In genomic region chr10:118734477-118734876, GRCh38 we compare ENCODE assay signal across 13 cellular contexts. TPM values are rescaled to one million over a fixed set of nuclear protein-coding genes. Genes with fewer than 3 reads are reported as not detected.
DNase-seq lines count a peak whose midpoint lies in the region; ATAC-seq and TF ChIP-seq lines count a peak whose summit lies in the region.
"Had no signal": no experiment of that assay in that cellular context is flagged by ENCODE, and none has a peak within 500 bp of the region (broad histone marks: within the 10 kb centered on the region; RNA-seq: fewer than 3 reads in every experiment).

No MANE protein-coding gene starts in this region.

- ATAC-seq in Right ventricle myocardium superior (ENCODE audit: poor library complexity) = no peak
- no peak for ATAC-seq in HG03378 (IDR thresholded peaks at IDR 0.05; ENCODE audit: unreplicated experiment)

- intact Hi-C loops in Right ventricle myocardium superior (cut with DNase I) = no loop called here

- no peak overlapping the region for H3K27ac ChIP-seq in cardiac muscle cell
- H3K27ac ChIP-seq in OCI-LY3 (ENCODE audit: low read length) = no peak overlapping the region
- no peak overlapping the region for H3K27ac ChIP-seq in fibroblast of lung (ENCODE audit: insufficient read depth, low read length)
- H3K27ac ChIP-seq: tibial artery had no signal

- H3K9me3 ChIP-seq in cardiac muscle cell (ENCODE audit: low read depth) (no peaks in the 10 kb centered on the region), OCI-LY3 (ENCODE audit: insufficient read depth, low read length) (no peaks in the 10 kb centered on the region), fibroblast of lung (ENCODE audit: control insufficient read depth, insufficient read depth, low read depth, low read length) (no peaks in the 10 kb centered on the region)
- H3K9me3 ChIP-seq: tibial artery had no signal

- H4K20me1 ChIP-seq in OCI-LY3 (ENCODE audit: insufficient read depth, low read length) (peaks cover 55% of the 10 kb centered on the region), fibroblast of lung (ENCODE audit: control insufficient read depth, extremely low read depth, insufficient read depth, low read length) (no peaks in the 10 kb centered on the region)

- H3K79me2 ChIP-seq in OCI-LY3 (ENCODE audit: low read length) = peaks cover 87% of the 10 kb centered on the region
- peaks cover 61% of the 10 kb centered on the region for H3K79me2 ChIP-seq in fibroblast of lung (ENCODE audit: control insufficient read depth, insufficient read depth, low read length)

- no peak overlapping the region for H3K9ac ChIP-seq in OCI-LY3 (ENCODE audit: low read length)
- no peak overlapping the region for H3K9ac ChIP-seq in fibroblast of lung (ENCODE audit: insufficient read depth, low read length)

- H3K4me3 ChIP-seq in cardiac muscle cell (no peak overlapping the region), OCI-LY3 (ENCODE audit: low read length) (no peak overlapping the region), fibroblast of lung (replicated peaks in 1 of 4; ENCODE audit: control extremely low read depth in 1 of 4, insufficient read depth in 1 of 4, low read depth in 3 of 4, low read length in 4 of 4) (no peak overlapping the region)
- H3K4me3 ChIP-seq: smooth muscle cell, tibial artery had no signal

- no peak overlapping the region for H2AFZ ChIP-seq in OCI-LY3 (ENCODE audit: low read depth, low read length)
- H2AFZ ChIP-seq in fibroblast of lung (ENCODE audit: low read length) = no peak overlapping the region

- no peak for DNase-seq in cardiac muscle cell (ENCODE audit: low read depth in 1 of 2, low spot score in 1 of 2)
- no peak for DNase-seq in Right ventricle myocardium superior
- peak in 1 of 2 donors; percentile 22 for DNase-seq in fibroblast of lung (ENCODE audit: low read depth in 2 of 2)
- no peak for DNase-seq in medulla oblongata (ENCODE audit: extremely low spot score)
- DNase-seq in NCI-H2196 treated with DMSO at 0.1 percent for 48 hours (lab: John Stamatoyannopoulos, UW; ENCODE audit: unreplicated experiment) = no peak
- no peak for DNase-seq in amniotic stem cell (lab: John Stamatoyannopoulos, UW)
- DNase-seq: NCI-H1436 treated with DMSO at 0.1 percent for 48 hours, NCI-H748 treated with DMSO at 0.1 percent for 48 hours, T-helper 1 cell, tibial artery had no signal

- H3K4me1 ChIP-seq in cardiac muscle cell (ENCODE audit: low read depth) (peaks cover 27% of the 10 kb centered on the region), OCI-LY3 (ENCODE audit: low read length) (peaks cover 13% of the 10 kb centered on the region), fibroblast of lung (ENCODE audit: control insufficient read depth, extremely low read depth, insufficient read depth, low read length) (no peaks in the 10 kb centered on the region)

- no peaks in the 10 kb centered on the region for H3K27me3 ChIP-seq in cardiac muscle cell
- no peaks in the 10 kb centered on the region for H3K27me3 ChIP-seq in OCI-LY3 (ENCODE audit: low read depth, low read length)
- H3K27me3 ChIP-seq in fibroblast of lung (ENCODE audit: control insufficient read depth, insufficient read depth, low read length) = no peaks in the 10 kb centered on the region
- H3K27me3 ChIP-seq: tibial artery had no signal

- TF ChIP-seq CTCF in cardiac muscle cell (IDR thresholded peaks at IDR 0.05; ENCODE audit: low read depth, low read length) (peak; percentile 50), OCI-LY3 (IDR thresholded peaks at IDR 0.05; ENCODE audit: low read depth, low read length) (peak; percentile 36), fibroblast of lung (conservative IDR thresholded peaks at IDR 0.05 in 1 of 2, IDR thresholded peaks at IDR 0.05 in 1 of 2; ENCODE audit: low read depth in 1 of 2, low read length in 2 of 2) (peak; percentile 33 to 48)

- H3K4me2 ChIP-seq in OCI-LY3 (ENCODE audit: low read length) = no peak overlapping the region
- H3K4me2 ChIP-seq in fibroblast of lung (ENCODE audit: extremely low read depth, insufficient read depth, low read length) = no peak overlapping the region
- H3K4me2 ChIP-seq: smooth muscle cell had no signal

- H3K36me3 ChIP-seq in cardiac muscle cell (no peaks in the 10 kb centered on the region), OCI-LY3 (replicated peaks; ENCODE audit: low read depth, low read length) (no peaks in the 10 kb centered on the region), fibroblast of lung (ENCODE audit: control insufficient read depth, insufficient read depth, low read length) (no peaks in the 10 kb centered on the region)
- H3K36me3 ChIP-seq: tibial artery had no signal

RNA-seq across cellular contexts. Expression of gene CACUL1, which starts 20.3 kb away (rescaled TPM):
- total RNA-seq in cardiac muscle cell (26.0 and 40.5 TPM in 2 replicates), Right ventricle myocardium superior (21.4 TPM), fibroblast of lung (21.3 and 25.3 TPM in 2 replicates)
- polyA plus RNA-seq in cardiac muscle cell (35.6 and 43.0 TPM in 2 replicates), fibroblast of lung (12.0 and 15.7 TPM in 2 replicates)
- 12.9 and 15.7 TPM in 2 replicates for polyA plus RNA-seq in fibroblast of lung (2012)
- 4.6 and 11.0 TPM in 2 replicates for polyA minus RNA-seq in fibroblast of lung (ENCODE audit: low replicate concordance)
